In genomic region chr4:13160906-13161305, GRCh38 we compare ENCODE assay signal across 12 cellular contexts.
DNase-seq lines count a peak whose midpoint lies in the region; FAIRE-seq and TF ChIP-seq lines count a peak whose summit lies in the region.
"Had no signal": no experiment of that assay in that cellular context is flagged by ENCODE, and none has a peak within 500 bp of the region (broad histone marks: within the 10 kb centered on the region; RNA-seq: fewer than 3 reads in every experiment).

No MANE protein-coding gene starts in this region.

- DNase-seq in NCI-H748 (lab: John Stamatoyannopoulos, UW; ENCODE audit: unreplicated experiment) = peak; percentile 39
- no peak for DNase-seq in NCI-H748 treated with DMSO at 0.1 percent for 48 hours (lab: John Stamatoyannopoulos, UW)
- DNase-seq in NCI-H345 (lab: John Stamatoyannopoulos, UW) = peak; percentile 51
- DNase-seq in fibroblast of mammary gland (ENCODE audit: low read depth) = peak; percentile 86
- peak; percentile 82 for DNase-seq in stromal cell of bone marrow (ENCODE audit: low read depth)
- no peak for DNase-seq in NCI-H2227 treated with DMSO at 0.1 percent for 48 hours (lab: John Stamatoyannopoulos, UW)
- DNase-seq in GM19239 (ENCODE audit: insufficient read length, low spot score) = no peak
- DNase-seq in activated naive CD4-positive, alpha-beta T cell treated with anti-CD3 and anti-CD28 coated beads, Interleukin-2, amount 50 U/mL, for 16 hours = no peak
- DNase-seq: ACHN; activated CD4-positive, alpha-beta T cell treated with anti-CD3 and anti-CD28 coated beads, Interleukin-2, amount 50 U/mL, for 4 hours; upper lobe of left lung had no signal

- no peak for FAIRE-seq in GM19239 (lab: Jason Lieb, UNC)

- no peak overlapping the region for H3K4me3 ChIP-seq in fibroblast of mammary gland (ENCODE audit: control insufficient read depth, low read depth, low read length)
- H3K4me3 ChIP-seq: cardiac muscle cell, upper lobe of left lung had no signal

- TF ChIP-seq CTCF in fibroblast of mammary gland (conservative IDR thresholded peaks at IDR 0.05; ENCODE audit: control insufficient read depth, insufficient read depth, low read depth, low read length) = no peak

Comparison
In these comparisons a context has a peak if more than half of its experiments do, and no peak if none do; other contexts are left out.
1. DNase-seq: peak in NCI-H748 (single experiment), NCI-H345 (single experiment), fibroblast of mammary gland (single experiment) and stromal cell of bone marrow (single experiment); none in NCI-H748 treated with DMSO at 0.1 percent for 48 hours (single experiment), NCI-H2227 treated with DMSO at 0.1 percent for 48 hours (single experiment), GM19239 (single experiment) and activated naive CD4-positive, alpha-beta T cell treated with anti-CD3 and anti-CD28 coated beads, Interleukin-2, amount 50 U/mL, for 16 hours (single experiment).